19 cellular contexts compared by ENCODE assay signal in the genomic region with DNA sequence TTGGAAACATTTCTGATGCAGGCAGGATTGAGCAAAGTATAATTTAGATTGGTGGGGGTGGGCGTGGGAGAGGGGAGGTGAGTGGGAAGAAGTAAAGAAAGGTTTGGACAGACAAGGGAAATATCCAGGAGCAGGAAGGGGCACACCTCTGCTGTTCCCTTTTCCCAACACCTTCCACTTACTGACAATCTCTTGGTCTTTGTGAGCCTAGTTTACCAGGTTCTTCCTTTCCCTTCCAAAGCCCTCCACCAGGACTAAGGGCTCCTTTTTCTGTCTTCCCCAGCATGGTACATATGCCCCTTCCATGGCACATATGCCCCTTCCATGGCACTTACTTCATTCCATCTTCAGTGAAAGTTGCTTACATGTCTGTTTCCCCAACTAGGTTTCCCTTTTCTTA. TPM values are rescaled to one million over a fixed set of nuclear protein-coding genes. Genes with fewer than 3 reads are reported as not detected.
DNase-seq lines count a peak whose midpoint lies in the region; TF ChIP-seq lines count a peak whose summit lies in the region.
"Had no signal": no experiment of that assay in that cellular context is flagged by ENCODE, and none has a peak within 500 bp of the region (broad histone marks: within the 10 kb centered on the region; RNA-seq: fewer than 3 reads in every experiment).

No MANE protein-coding gene starts in this region.

- no peak overlapping the region for H3K4me3 Mint-ChIP-seq in HFFc6
- H3K4me3 Mint-ChIP-seq: activated CD8-positive, alpha-beta T cell treated with anti-CD3 and anti-CD28 coated beads for 36 hours; CD4-positive, CD25-positive, alpha-beta regulatory T cell had no signal

- TF ChIP-seq CTCF in HFFc6 (IDR thresholded peaks at IDR 0.05) (no peak), osteoblast (IDR thresholded peaks at IDR 0.05; ENCODE audit: extremely low read depth, low read depth, low read length) (no peak), WERI-Rb-1 (IDR thresholded peaks at IDR 0.05; ENCODE audit: low read depth, low read length) (no peak)

- in situ Hi-C loops in ACHN (cut with HindIII; ENCODE audit: low pct_ligation_motif_present, low pct_unique_long_range_greater_than_20kb, low sequenced_read_pairs), result no loop called here

- no peaks in the 10 kb centered on the region for H4K20me1 ChIP-seq in osteoblast (ENCODE audit: insufficient read depth, low read length)

- H3K36me3 ChIP-seq in osteoblast (ENCODE audit: insufficient read depth, low read length) (peaks cover 23% of the 10 kb centered on the region), WERI-Rb-1 (no peaks in the 10 kb centered on the region)

- H3K4me3 ChIP-seq in osteoblast (ENCODE audit: insufficient read depth, low read length), result no peak overlapping the region
- no peak overlapping the region for H3K4me3 ChIP-seq in WERI-Rb-1 (ENCODE audit: low read depth, low read length)
- H3K4me3 ChIP-seq: upper lobe of right lung had no signal

- H3K27me3 Mint-ChIP-seq in HFFc6 (ENCODE audit: insufficient read depth), result no peaks in the 10 kb centered on the region
- H3K27me3 Mint-ChIP-seq: activated CD8-positive, alpha-beta T cell treated with anti-CD3 and anti-CD28 coated beads for 36 hours; CD4-positive, CD25-positive, alpha-beta regulatory T cell had no signal

- H3K4me2 ChIP-seq in osteoblast (ENCODE audit: insufficient read depth, low read length), result peak overlapping the region; percentile 58
- H3K4me2 ChIP-seq: KMS-11 had no signal

- H3K9me3 Mint-ChIP-seq in HFFc6, result no peaks in the 10 kb centered on the region
- H3K9me3 Mint-ChIP-seq: activated CD8-positive, alpha-beta T cell treated with anti-CD3 and anti-CD28 coated beads for 36 hours; CD4-positive, CD25-positive, alpha-beta regulatory T cell had no signal

- H3K27ac Mint-ChIP-seq in HFFc6, result peak overlapping the region; percentile 74
- H3K27ac Mint-ChIP-seq: activated CD8-positive, alpha-beta T cell treated with anti-CD3 and anti-CD28 coated beads for 36 hours; CD4-positive, CD25-positive, alpha-beta regulatory T cell had no signal

- H3K27me3 ChIP-seq in osteoblast (ENCODE audit: insufficient read depth, low read length), result no peaks in the 10 kb centered on the region
- H3K27me3 ChIP-seq in WERI-Rb-1 (ENCODE audit: insufficient read depth, low read depth, severe bottlenecking), result no peaks in the 10 kb centered on the region
- H3K27me3 ChIP-seq: upper lobe of right lung had no signal

- H3K9me3 ChIP-seq in osteoblast (ENCODE audit: low read depth, low read length), result no peaks in the 10 kb centered on the region
- H3K9me3 ChIP-seq in WERI-Rb-1 (ENCODE audit: severe bottlenecking), result no peaks in the 10 kb centered on the region
- H3K9me3 ChIP-seq: upper lobe of right lung had no signal

- H3K4me1 ChIP-seq in osteoblast (ENCODE audit: insufficient read depth, low read length), result peaks cover 46% of the 10 kb centered on the region
- H3K4me1 ChIP-seq: upper lobe of right lung had no signal

- H3K36me3 Mint-ChIP-seq in HFFc6 (ENCODE audit: low read depth), result peaks cover 28% of the 10 kb centered on the region

- peaks cover 36% of the 10 kb centered on the region for H3K4me1 Mint-ChIP-seq in HFFc6 (ENCODE audit: low read depth)

- H3K27ac ChIP-seq in epithelial cell of prostate (peak overlapping the region; percentile 92), osteoblast (ENCODE audit: low read depth, low read length) (peak overlapping the region; percentile 72), WERI-Rb-1 (no peak overlapping the region)
- H3K27ac ChIP-seq: KMS-11, upper lobe of right lung had no signal

- peak; percentile 8 for DNase-seq in ACHN
- DNase-seq in HFFc6, result no peak
- DNase-seq in epithelial cell of prostate (ENCODE audit: low read depth, low spot score), result no peak
- no peak for DNase-seq in osteoblast (ENCODE audit: insufficient read length, low spot score, missing footprints)
- DNase-seq in NCI-H187 (lab: John Stamatoyannopoulos, UW), result no peak
- DNase-seq in central memory CD4-positive, alpha-beta T cell, result no peak
- DNase-seq in WERI-Rb-1, result no peak
- DNase-seq: activated CD8-positive, alpha-beta T cell treated with anti-CD3 and anti-CD28 coated beads for 36 hours; activated naive CD4-positive, alpha-beta T cell treated with anti-CD3 and anti-CD28 coated beads, Interleukin-2, amount 50 U/mL, for 16 hours; CD4-positive, CD25-positive, alpha-beta regulatory T cell; erythroblast; GF-D8; NCI-H1694; NCI-H345; NCI-H82; occipital lobe; T1000; upper lobe of right lung had no signal

- H2AFZ ChIP-seq in osteoblast (ENCODE audit: low read length), result no peak overlapping the region

- H3K79me2 ChIP-seq in osteoblast (ENCODE audit: insufficient read depth, low read length), result peaks cover 9% of the 10 kb centered on the region

RNA-seq across cellular contexts. Expression of a gene that starts 6.2 kb away (rescaled TPM):
- total RNA-seq in HFFc6 (2021; fragmentation: NEBNext Ultra II Directional; extraction: Animal tissue kit (Norgen Biotek cat#: 25700)), result 1 to 10 TPM; 2.6 to 6.1 (median 3.2) TPM
- total RNA-seq in osteoblast, result 14.1 and 18.3 TPM in 2 replicates

RNA-seq across cellular contexts. Expression of a gene that starts 38.3 kb away (rescaled TPM):
- total RNA-seq in HFFc6 (2021; fragmentation: NEBNext Ultra II Directional; extraction: Animal tissue kit (Norgen Biotek cat#: 25700)), result 10 to 100 TPM; 16.7 to 24.3 (median 19.9) TPM
- 35.8 and 40.7 TPM in 2 replicates for total RNA-seq in osteoblast

RNA-seq across cellular contexts. Expression of a gene that starts 43.1 kb away (rescaled TPM):
- total RNA-seq in HFFc6 (2021; fragmentation: NEBNext Ultra II Directional; extraction: Animal tissue kit (Norgen Biotek cat#: 25700)), result 10 to 100 TPM; 39.5 to 87.9 (median 80.8) TPM
- 15.9 and 17.1 TPM in 2 replicates for total RNA-seq in osteoblast
